In genomic region chr19:30908262-30908771, GRCh38 we compare ENCODE assay signal across 21 cellular contexts.
"Had no signal": no experiment of that assay in that cellular context is flagged by ENCODE, and none has a peak within 500 bp of the region (broad histone marks: within the 10 kb centered on the region; RNA-seq: fewer than 3 reads in every experiment).

No MANE protein-coding gene starts in this region.

- DNase-seq: cortex of kidney; effector memory CD8-positive, alpha-beta T cell; foreskin fibroblast; gastrocnemius medialis; heart left ventricle; kidney; midbrain; naive thymus-derived CD4-positive, alpha-beta T cell; nucleus accumbens; spleen; stimulated activated naive B cell treated with anti-CD40 and anti-IgM and Interleukin-4, amounts not matched to agents 10 μg/mL and 1 μg/mL and 100 μg/mL, for 72 hours; upper lobe of left lung had no signal

- H3K79me2 ChIP-seq: hepatocyte had no signal

- H3K27ac ChIP-seq: gastrocnemius medialis, heart left ventricle, hepatocyte, prostate gland, right atrium auricular region, spleen, thoracic aorta, tibial nerve, upper lobe of left lung had no signal

- H2AFZ ChIP-seq: hepatocyte had no signal

- H3K9me3 ChIP-seq: gastrocnemius medialis, heart left ventricle, prostate gland, right atrium auricular region, spleen, thoracic aorta, tibial nerve, upper lobe of left lung had no signal

- H3K36me3 ChIP-seq: gastrocnemius medialis, heart left ventricle, prostate gland, right atrium auricular region, spleen, thoracic aorta, tibial nerve, upper lobe of left lung had no signal

- H3K4me3 ChIP-seq: gastrocnemius medialis, heart left ventricle, hepatocyte, lung, prostate gland, right atrium auricular region, spleen, thoracic aorta, tibial nerve, upper lobe of left lung had no signal

- FAIRE-seq: kidney, urothelium cell line had no signal

- ATAC-seq: effector memory CD8-positive, alpha-beta T cell; gastrocnemius medialis; heart left ventricle; left lobe of liver; naive thymus-derived CD4-positive, alpha-beta T cell; sciatic nerve; stimulated activated naive B cell treated with anti-CD40 and anti-IgM and Interleukin-4, amounts not matched to agents 10 μg/mL and 1 μg/mL and 100 μg/mL, for 72 hours had no signal

- H3K27me3 ChIP-seq: gastrocnemius medialis, heart left ventricle, hepatocyte, right atrium auricular region, spleen, tibial nerve, upper lobe of left lung had no signal

- H3K4me2 ChIP-seq: hepatocyte had no signal

- H3K4me1 ChIP-seq: gastrocnemius medialis, heart left ventricle, prostate gland, right atrium auricular region, spleen, tibial nerve, upper lobe of left lung had no signal
